Comparison of ENCODE assay signal across 25 cellular contexts in genomic region chr11:113571531-113571930, GRCh38.
"Had no signal": no experiment of that assay in that cellular context is flagged by ENCODE, and none has a peak within 500 bp of the region (broad histone marks: within the 10 kb centered on the region; RNA-seq: fewer than 3 reads in every experiment).

No MANE protein-coding gene starts in this region.

- H3K27me3 ChIP-seq: gastrocnemius medialis, right lobe of liver, testis, transverse colon, upper lobe of right lung, vagina had no signal

- H3K9me3 ChIP-seq: gastrocnemius medialis, right lobe of liver, testis, transverse colon, upper lobe of right lung, vagina had no signal

- H3K27ac ChIP-seq: epithelial cell of prostate, gastrocnemius medialis, parathyroid adenoma, right lobe of liver, testis, transverse colon, upper lobe of right lung, vagina had no signal

- H3K36me3 ChIP-seq: gastrocnemius medialis, right lobe of liver, transverse colon, upper lobe of right lung, vagina had no signal

- H3K27ac Mint-ChIP-seq: memory B cell; natural killer cell; progenitor cell of endocrine pancreas; stimulated activated effector memory CD8-positive, alpha-beta T cell treated with anti-CD3 and anti-CD28 coated beads, Interleukin-12 subunit alpha, Interleukin-12 subunit beta, amount 100 ng/mL, for 72 hours had no signal

- H3K4me1 ChIP-seq: gastrocnemius medialis, parathyroid adenoma, right lobe of liver, testis, transverse colon, upper lobe of right lung, vagina had no signal

- DNase-seq: cortex of kidney; effector CD4-positive, alpha-beta T cell; foreskin fibroblast; gastrocnemius medialis; head of caudate nucleus; kidney; natural killer cell; right lobe of liver; stimulated activated CD4-positive, alpha-beta T cell treated with anti-CD3 and anti-CD28 coated beads, Interleukin-15, amount 100 ng/mL, for 24 hours; stimulated activated CD4-positive, alpha-beta T cell treated with anti-CD3 and anti-CD28 coated beads, Interleukin-4, amount 100 ng/mL, for 24 hours; stimulated activated naive CD4-positive, alpha-beta T cell treated with Interleukin-2 at 50 U/mL for 16 hours; substantia nigra; testis; transverse colon; upper lobe of right lung had no signal

- ATAC-seq: esophagus mucosa; gastrocnemius medialis; left lobe of liver; natural killer cell; right lobe of liver; stimulated activated effector memory CD8-positive, alpha-beta T cell treated with anti-CD3 and anti-CD28 coated beads, Interleukin-12 subunit alpha, Interleukin-12 subunit beta, amount 100 ng/mL, for 72 hours; upper lobe of right lung had no signal

- H3K36me3 Mint-ChIP-seq: memory B cell; natural killer cell; stimulated activated effector memory CD8-positive, alpha-beta T cell treated with anti-CD3 and anti-CD28 coated beads, Interleukin-12 subunit alpha, Interleukin-12 subunit beta, amount 100 ng/mL, for 72 hours had no signal

- H3K4me1 Mint-ChIP-seq: memory B cell; natural killer cell; neural crest cell; stimulated activated effector memory CD8-positive, alpha-beta T cell treated with anti-CD3 and anti-CD28 coated beads, Interleukin-12 subunit alpha, Interleukin-12 subunit beta, amount 100 ng/mL, for 72 hours had no signal

- H3K9me3 Mint-ChIP-seq: memory B cell; natural killer cell; neural crest cell; stimulated activated effector memory CD8-positive, alpha-beta T cell treated with anti-CD3 and anti-CD28 coated beads, Interleukin-12 subunit alpha, Interleukin-12 subunit beta, amount 100 ng/mL, for 72 hours had no signal

- H3K4me3 Mint-ChIP-seq: memory B cell; natural killer cell; neural crest cell; stimulated activated effector memory CD8-positive, alpha-beta T cell treated with anti-CD3 and anti-CD28 coated beads, Interleukin-12 subunit alpha, Interleukin-12 subunit beta, amount 100 ng/mL, for 72 hours had no signal

- H3K4me3 ChIP-seq: gastrocnemius medialis, lung, right lobe of liver, testis, transverse colon, upper lobe of right lung, vagina had no signal
